Comparison of ENCODE assay signal across 10 cellular contexts in the genomic region with DNA sequence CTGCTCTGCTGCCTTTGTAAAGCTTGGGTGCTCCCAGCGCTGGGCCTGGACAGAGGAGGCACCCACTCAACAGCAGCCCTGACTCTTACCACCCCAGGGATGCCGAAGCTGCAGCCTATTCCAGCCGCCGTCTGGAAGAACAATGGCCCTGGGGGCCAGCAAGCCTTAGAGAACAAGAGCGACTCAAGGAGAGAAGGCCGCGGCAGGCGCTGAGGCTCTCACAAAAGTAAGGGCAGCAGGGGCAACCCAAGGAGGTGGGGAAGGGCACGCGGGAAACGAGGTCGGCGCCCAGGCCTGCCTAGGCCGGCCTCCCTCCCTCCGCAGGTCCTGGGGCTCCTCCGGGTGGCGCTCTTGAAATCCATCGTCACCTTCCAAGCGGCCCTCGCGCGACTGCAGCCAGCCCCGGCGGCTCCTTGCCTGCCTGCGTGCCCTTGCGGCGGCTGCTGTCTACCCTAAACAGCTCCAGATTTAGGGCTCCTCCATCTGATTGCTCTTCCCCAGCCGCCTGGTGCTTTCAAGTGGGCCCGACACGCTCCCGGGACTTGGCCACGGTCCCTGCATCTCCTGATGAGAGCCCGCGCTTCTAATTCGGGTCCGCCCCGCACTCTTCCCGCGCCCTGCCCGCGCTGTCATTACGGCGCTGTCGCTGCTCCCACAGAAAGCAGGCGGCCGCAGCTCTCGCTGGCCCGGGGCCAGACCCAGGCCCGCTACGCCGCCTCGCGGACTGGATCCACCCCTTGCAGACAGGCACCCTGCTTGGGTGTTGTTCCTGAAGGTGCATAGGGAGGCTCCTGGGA.
DNase-seq lines count a peak whose midpoint lies in the region; ATAC-seq, FAIRE-seq and TF ChIP-seq lines count a peak whose summit lies in the region.
"Had no signal": no experiment of that assay in that cellular context is flagged by ENCODE, and none has a peak within 500 bp of the region (broad histone marks: within the 10 kb centered on the region; RNA-seq: fewer than 3 reads in every experiment).

No MANE protein-coding gene starts in this region.

- no peak for FAIRE-seq in H54 (lab: Jason Lieb, UNC)

- H3K27ac Mint-ChIP-seq in progenitor cell of endocrine pancreas: peak overlapping the region; percentile 33
- H3K27ac Mint-ChIP-seq: stimulated activated memory B cell treated with anti-CD40 and anti-IgM and Interleukin-4, amounts not matched to agents 10 μg/mL and 1 μg/mL and 100 μg/mL, for 72 hours had no signal

- TF ChIP-seq CTCF in adrenal gland (IDR thresholded peaks at IDR 0.05) (peak in 4 of 6 experiments; percentile 36 to 48 (median 40)), left ventricle myocardium inferior (IDR thresholded peaks at IDR 0.05; ENCODE audit: borderline replicate concordance) (peak; percentile 60), progenitor cell of endocrine pancreas (IDR thresholded peaks at IDR 0.05; ENCODE audit: unreplicated experiment) (peak; percentile 45), GM20000 (IDR thresholded peaks at IDR 0.05; ENCODE audit: extremely low read depth, missing control alignments) (no peak)

- peak overlapping the region; percentile 75 for H3K4me3 Mint-ChIP-seq in progenitor cell of endocrine pancreas (ENCODE audit: low read depth)
- H3K4me3 Mint-ChIP-seq: stimulated activated memory B cell treated with anti-CD40 and anti-IgM and Interleukin-4, amounts not matched to agents 10 μg/mL and 1 μg/mL and 100 μg/mL, for 72 hours had no signal

- H3K36me3 ChIP-seq in adrenal gland (replicated peaks in 1 of 2) (no peaks in the 10 kb centered on the region), left ventricle myocardium inferior (no peaks in the 10 kb centered on the region)

- 28 to 65% (median 37%) methylated on average over 22 to 53 of the region's 53 CpGs for WGBS in adrenal gland, 4 donors

- intact Hi-C loops in adrenal gland (cut with DNase I) (no loop called here), left ventricle myocardium inferior (cut with micrococcal nuclease) (no loop called here)

- H3K36me3 Mint-ChIP-seq in progenitor cell of endocrine pancreas (ENCODE audit: insufficient read depth): no peaks in the 10 kb centered on the region

- peaks cover 11% of the 10 kb centered on the region for H3K27me3 Mint-ChIP-seq in progenitor cell of endocrine pancreas
- H3K27me3 Mint-ChIP-seq: stimulated activated memory B cell treated with anti-CD40 and anti-IgM and Interleukin-4, amounts not matched to agents 10 μg/mL and 1 μg/mL and 100 μg/mL, for 72 hours had no signal

- peaks cover 4 to 14% of the 10 kb centered on the region in 2 donors for H3K4me1 ChIP-seq in adrenal gland (replicated peaks in 1 of 2)
- H3K4me1 ChIP-seq in left ventricle myocardium inferior: peaks cover 46% of the 10 kb centered on the region

- DNase-seq in DMS153 treated with DMSO at 0.1 percent for 48 hours (lab: John Stamatoyannopoulos, UW; ENCODE audit: unreplicated experiment): peak; percentile 11
- peak; percentile 60 to 86 (median 79) for DNase-seq in adrenal gland
- peak; percentile 62 for DNase-seq in left ventricle myocardium inferior
- peak; percentile 44 for DNase-seq in progenitor cell of endocrine pancreas (ENCODE audit: low spot score, unreplicated experiment)
- no peak for DNase-seq in H54 (ENCODE audit: insufficient read length, low spot score)
- DNase-seq in GM20000 (ENCODE audit: low spot score): no peak
- no peak for DNase-seq in amniotic stem cell (lab: John Stamatoyannopoulos, UW)

- no peak for ATAC-seq in HG02798 (IDR thresholded peaks at IDR 0.05; ENCODE audit: poor library complexity, unreplicated experiment)
- ATAC-seq: stimulated activated memory B cell treated with anti-CD40 and anti-IgM and Interleukin-4, amounts not matched to agents 10 μg/mL and 1 μg/mL and 100 μg/mL, for 72 hours had no signal

- peak overlapping the region in 1 of 5 donors; percentile 35 for H3K27ac ChIP-seq in adrenal gland
- H3K27ac ChIP-seq in left ventricle myocardium inferior (replicated peaks): peak overlapping the region; percentile 79
- H3K27ac ChIP-seq: HL-60 had no signal

- H3K27me3 ChIP-seq in adrenal gland: no peaks in the 10 kb centered on the region
- H3K27me3 ChIP-seq in left ventricle myocardium inferior (ENCODE audit: low read depth): no peaks in the 10 kb centered on the region

- no peaks in the 10 kb centered on the region for H3K4me1 Mint-ChIP-seq in progenitor cell of endocrine pancreas (ENCODE audit: low read depth)

- peak overlapping the region in 3 of 4 donors; percentile 20 to 46 (median 34) for H3K4me3 ChIP-seq in adrenal gland
- peak overlapping the region; percentile 59 for H3K4me3 ChIP-seq in left ventricle myocardium inferior

- H3K9me3 Mint-ChIP-seq in progenitor cell of endocrine pancreas (ENCODE audit: low read depth): no peaks in the 10 kb centered on the region

- H3K9me3 ChIP-seq in adrenal gland (replicated peaks in 1 of 3) (no peaks in the 10 kb centered on the region), left ventricle myocardium inferior (replicated peaks) (no peaks in the 10 kb centered on the region)

- no peak for TF ChIP-seq POLR2A in adrenal gland (IDR thresholded peaks at IDR 0.05)
- no peak for TF ChIP-seq POLR2A in H54 (IDR thresholded peaks at IDR 0.05; ENCODE audit: low read depth, low read length)

Comparison
In these comparisons a context has a peak if more than half of its experiments do, and no peak if none do; other contexts are left out.
1. DNase-seq: peak in DMS153 treated with DMSO at 0.1 percent for 48 hours (single experiment), adrenal gland (7 of 7), left ventricle myocardium inferior (single experiment) and progenitor cell of endocrine pancreas (single experiment); none in H54 (single experiment), GM20000 (single experiment) and amniotic stem cell (single experiment).